In genomic region chr15:81111018-81111417, GRCh38 we compare ENCODE assay signal across 13 cellular contexts. TPM values are rescaled to one million over a fixed set of nuclear protein-coding genes. Genes with fewer than 3 reads are reported as not detected.
DNase-seq lines count a peak whose midpoint lies in the region; ATAC-seq and TF ChIP-seq lines count a peak whose summit lies in the region.
"Had no signal": no experiment of that assay in that cellular context is flagged by ENCODE, and none has a peak within 500 bp of the region (broad histone marks: within the 10 kb centered on the region; RNA-seq: fewer than 3 reads in every experiment).

No MANE protein-coding gene starts in this region.

- H3K9me3 Mint-ChIP-seq in Caco-2 (ENCODE audit: unreplicated experiment) = no peaks in the 10 kb centered on the region

- no peak overlapping the region for H3K27ac Mint-ChIP-seq in Caco-2 (ENCODE audit: unreplicated experiment)

- peak; percentile 27 for DNase-seq in NCI-H2171 treated with DMSO at 0.1 percent for 48 hours (lab: John Stamatoyannopoulos, UW)
- no peak for DNase-seq in NCI-H2171 (lab: John Stamatoyannopoulos, UW)
- DNase-seq in epithelial cell of prostate (ENCODE audit: low read depth, low spot score) = peak; percentile 69
- DNase-seq in activated gamma-delta T cell treated with Interleukin-2 at 50 U/mL for 16 hours = no peak
- no peak for DNase-seq in ureter (ENCODE audit: low spot score)
- no peak for DNase-seq in Caco-2
- DNase-seq: 8988T, NCI-H1436 treated with DMSO at 0.1 percent for 48 hours, NCI-H510A, NCI-H82 had no signal

- intact Hi-C loops in Caco-2 (cut with micrococcal nuclease; ENCODE audit: unreplicated experiment) = no loop called here

- peak overlapping the region; percentile 46 for H3K4me3 ChIP-seq in OCI-LY3 (ENCODE audit: low read length)
- H3K4me3 ChIP-seq in Caco-2 (ENCODE audit: low read depth, low read length) = no peak overlapping the region
- H3K4me3 ChIP-seq: BLaER1 treated with 17β-estradiol and CSF1 and Interleukin-3, amounts not matched to agents 10 nM and 100 nM had no signal

- no peak overlapping the region for H2AFZ ChIP-seq in OCI-LY3 (ENCODE audit: low read depth, low read length)

- no peaks in the 10 kb centered on the region for H3K36me3 ChIP-seq in OCI-LY3 (replicated peaks; ENCODE audit: low read depth, low read length)
- H3K36me3 ChIP-seq in Caco-2 (ENCODE audit: control insufficient read depth, insufficient read depth, low read length) = no peaks in the 10 kb centered on the region
- H3K36me3 ChIP-seq: BLaER1 treated with 17β-estradiol and CSF1 and Interleukin-3, amounts not matched to agents 10 nM and 100 nM had no signal

- no peaks in the 10 kb centered on the region for H3K79me2 ChIP-seq in OCI-LY3 (ENCODE audit: low read length)

- H4K20me1 ChIP-seq in OCI-LY3 (ENCODE audit: insufficient read depth, low read length) = no peaks in the 10 kb centered on the region
- H4K20me1 ChIP-seq: BLaER1 treated with 17β-estradiol and CSF1 and Interleukin-3, amounts not matched to agents 10 nM and 100 nM had no signal

- POLR2A ChIA-PET in Caco-2 (lab: Charles Lee) = no interaction called here

- H3K4me1 ChIP-seq in OCI-LY3 (ENCODE audit: low read length) (peaks cover 89% of the 10 kb centered on the region), Caco-2 (no peaks in the 10 kb centered on the region)

- ATAC-seq in HG02763 (IDR thresholded peaks at IDR 0.05; ENCODE audit: unreplicated experiment) = no peak

- H3K27ac ChIP-seq in OCI-LY3 (ENCODE audit: low read length) (peak overlapping the region; percentile 90), epithelial cell of prostate (peak overlapping the region; percentile 85)

- peaks cover 13% of the 10 kb centered on the region for H3K27me3 Mint-ChIP-seq in Caco-2 (ENCODE audit: insufficient read depth, unreplicated experiment)

- TF ChIP-seq CTCF in OCI-LY3 (IDR thresholded peaks at IDR 0.05; ENCODE audit: low read depth, low read length) (no peak), Caco-2 (IDR thresholded peaks at IDR 0.05; ENCODE audit: insufficient read depth in 1 of 2, low read depth in 1 of 2, low read length in 1 of 2, severe bottlenecking in 1 of 2, unreplicated experiment in 1 of 2) (no peak)

- H3K4me2 ChIP-seq in OCI-LY3 (ENCODE audit: low read length) = peak overlapping the region; percentile 73

- BruUV-seq in Caco-2 (replicated peaks; lab: Mats Ljungman, UMichigan) = no TSS peak

- H3K9me3 ChIP-seq in OCI-LY3 (ENCODE audit: insufficient read depth, low read length) = no peaks in the 10 kb centered on the region
- H3K9me3 ChIP-seq in Caco-2 = no peaks in the 10 kb centered on the region

- peak overlapping the region; percentile 71 for H3K9ac ChIP-seq in OCI-LY3 (ENCODE audit: low read length)

- CTCF ChIA-PET in Caco-2 (lab: Charles Lee) = interaction anchor here (1.0 kb wide), 1 partner anchor 10 kb away, joined by 6 read pairs; no protein-coding TSS in a partner anchor

- no peak overlapping the region for H3K4me3 Mint-ChIP-seq in Caco-2 (ENCODE audit: unreplicated experiment)

- H3K4me1 Mint-ChIP-seq in Caco-2 (ENCODE audit: low read depth, unreplicated experiment) = no peaks in the 10 kb centered on the region

- no peaks in the 10 kb centered on the region for H3K36me3 Mint-ChIP-seq in Caco-2 (ENCODE audit: insufficient read depth, unreplicated experiment)

- H3K27me3 ChIP-seq in OCI-LY3 (ENCODE audit: low read depth, low read length) (no peaks in the 10 kb centered on the region), Caco-2 (replicated peaks; ENCODE audit: control insufficient read depth, insufficient read depth, low read length) (no peaks in the 10 kb centered on the region; the same call in 1 of the 2 replicates)
- H3K27me3 ChIP-seq: BLaER1 treated with 17β-estradiol and CSF1 and Interleukin-3, amounts not matched to agents 10 nM and 100 nM had no signal

RNA-seq across cellular contexts. Expression of gene CFAP161, which starts 23.1 kb away (rescaled TPM):
- total RNA-seq in ureter (0.57 TPM), Caco-2 (2022) (not detected in 2 replicates)

Comparison
In these comparisons a context has a peak if more than half of its experiments do, and no peak if none do; other contexts are left out.
1. DNase-seq: peak in NCI-H2171 treated with DMSO at 0.1 percent for 48 hours (single experiment) and epithelial cell of prostate (single experiment); none in NCI-H2171 (single experiment), activated gamma-delta T cell treated with Interleukin-2 at 50 U/mL for 16 hours (single experiment), ureter (single experiment) and Caco-2 (0 of 2).